ENCODE assay signal across 14 cellular contexts in genomic region chr6:126204598-126204997, GRCh38.
DNase-seq lines count a peak whose midpoint lies in the region; ATAC-seq and TF ChIP-seq lines count a peak whose summit lies in the region.
"Had no signal": no experiment of that assay in that cellular context is flagged by ENCODE, and none has a peak within 500 bp of the region (broad histone marks: within the 10 kb centered on the region; RNA-seq: fewer than 3 reads in every experiment).

No MANE protein-coding gene starts in this region.

- ATAC-seq in GM18867 (IDR thresholded peaks at IDR 0.05; ENCODE audit: unreplicated experiment): no peak
- no peak for ATAC-seq in HG03469 (IDR thresholded peaks at IDR 0.05; ENCODE audit: unreplicated experiment)
- no peak for ATAC-seq in GM21723 (IDR thresholded peaks at IDR 0.05; ENCODE audit: unreplicated experiment)

- no peak overlapping the region for H3K4me3 ChIP-seq in HEK293 (ENCODE audit: low read depth, low read length)
- H3K4me3 ChIP-seq in epithelial cell of esophagus (ENCODE audit: low read length): no peak overlapping the region

- POLR2A ChIA-PET in HEK293 (lab: Yijun Ruan, JAX): no interaction called here

- no peaks in the 10 kb centered on the region for H3K4me1 ChIP-seq in HEK293 (ENCODE audit: control insufficient read depth, insufficient read depth, low read length)
- H3K4me1 ChIP-seq: Caco-2 had no signal

- no peaks in the 10 kb centered on the region for H3K36me3 ChIP-seq in HEK293 (ENCODE audit: control insufficient read depth in 2 of 2, insufficient read depth in 1 of 2, low read length in 2 of 2)

- H3K4me3 Mint-ChIP-seq in nephron: no peak overlapping the region
- H3K4me3 Mint-ChIP-seq: CD4-positive, alpha-beta memory T cell had no signal

- peaks cover 29% of the 10 kb centered on the region for H3K4me1 Mint-ChIP-seq in nephron

- no peak overlapping the region for H3K27ac ChIP-seq in HEK293 (ENCODE audit: extremely low read depth, low read depth, low read length)

- H3K27ac Mint-ChIP-seq in nephron: peak overlapping the region; percentile 47 to 94 (median 82)
- H3K27ac Mint-ChIP-seq: CD4-positive, alpha-beta memory T cell had no signal

- no peaks in the 10 kb centered on the region for H3K27me3 Mint-ChIP-seq in nephron (ENCODE audit: low read depth)
- H3K27me3 Mint-ChIP-seq: CD4-positive, alpha-beta memory T cell had no signal

- H3K36me3 Mint-ChIP-seq in nephron (ENCODE audit: low read depth): peaks cover 4% of the 10 kb centered on the region

- TF ChIP-seq CTCF in HEK293 (tag by site-specific recombination; IDR thresholded peaks at IDR 0.05): no peak
- TF ChIP-seq CTCF in epithelial cell of esophagus (IDR thresholded peaks at IDR 0.05; ENCODE audit: insufficient read depth, low read depth, low read length, missing control alignments): no peak
- no peak for TF ChIP-seq CTCF in nephron (IDR thresholded peaks at IDR 0.05; ENCODE audit: unreplicated experiment in 3 of 3)

- no peaks in the 10 kb centered on the region for H3K9me3 Mint-ChIP-seq in nephron

- no peaks in the 10 kb centered on the region for H3K9me3 ChIP-seq in HEK293 (ENCODE audit: control insufficient read depth, insufficient read depth, low read depth, low read length)
- H3K9me3 ChIP-seq: Caco-2 had no signal

- peak; percentile 40 for DNase-seq in NCI-H69 (lab: John Stamatoyannopoulos, UW)
- DNase-seq in epithelial cell of esophagus (ENCODE audit: low read depth): peak; percentile 52
- DNase-seq: C1 segment of cervical spinal cord; Caco-2; CD4-positive, alpha-beta memory T cell; DMS153; DND-41; H7; HCEC 1CT had no signal

- CTCF ChIA-PET in HEK293 (lab: Yijun Ruan, JAX): no interaction called here

TF ChIP-seq in HEK293, 187 proteins besides CTCF, POLR2A, EP300 and RAD21:
- TF ChIP-seq ZNF510 (tag by site-specific recombination; IDR thresholded peaks at IDR 0.05; ENCODE audit: insufficient replicate concordance) (no peak), ZNF155 (tag by site-specific recombination; IDR thresholded peaks at IDR 0.05) (no peak), SCRT2 (tag by site-specific recombination; IDR thresholded peaks at IDR 0.05) (peak; percentile 93), AEBP2 (tag by site-specific recombination; IDR thresholded peaks at IDR 0.05; ENCODE audit: borderline replicate concordance) (no peak), ZBTB20 (tag by site-specific recombination; IDR thresholded peaks at IDR 0.05) (no peak), ZNF677 (tag by site-specific recombination; IDR thresholded peaks at IDR 0.05) (no peak), ZNF302 (tag by site-specific recombination; IDR thresholded peaks at IDR 0.05; ENCODE audit: low read depth) (no peak), ZNF335 (tag by site-specific recombination; conservative IDR thresholded peaks at IDR 0.05) (no peak)
